In genomic region chr22:39631381-39631780, GRCh38 we compare ENCODE assay signal across 18 cellular contexts.
"Had no signal": no experiment of that assay in that cellular context is flagged by ENCODE, and none has a peak within 500 bp of the region (broad histone marks: within the 10 kb centered on the region; RNA-seq: fewer than 3 reads in every experiment).

No MANE protein-coding gene starts in this region.

- H3K36me3 ChIP-seq: heart right ventricle, pancreas, thoracic aorta, transverse colon had no signal

- H3K36me3 Mint-ChIP-seq: naive B cell had no signal

- H3K27ac Mint-ChIP-seq: naive B cell; progenitor cell of endocrine pancreas; stimulated activated naive B cell treated with anti-CD40 and anti-IgM and Interleukin-4, amounts not matched to agents 10 μg/mL and 1 μg/mL and 100 μg/mL, for 72 hours had no signal

- H3K27ac ChIP-seq: coronary artery, dorsolateral prefrontal cortex, heart right ventricle, pancreas, thoracic aorta, transverse colon had no signal

- ATAC-seq: pancreas; right cardiac atrium; stimulated activated naive B cell treated with anti-CD40 and anti-IgM and Interleukin-4, amounts not matched to agents 10 μg/mL and 1 μg/mL and 100 μg/mL, for 72 hours; stimulated activated naive CD8-positive, alpha-beta T cell treated with anti-CD3 and anti-CD28 coated beads, Interleukin-15, amount 100 ng/mL, for 72 hours had no signal

- H3K4me3 ChIP-seq: coronary artery, dorsolateral prefrontal cortex, heart right ventricle, pancreas, thoracic aorta, transverse colon had no signal

- H3K4me1 ChIP-seq: heart right ventricle, pancreas, transverse colon had no signal

- H3K9me3 Mint-ChIP-seq: stimulated activated naive B cell treated with anti-CD40 and anti-IgM and Interleukin-4, amounts not matched to agents 10 μg/mL and 1 μg/mL and 100 μg/mL, for 72 hours; stimulated activated naive CD8-positive, alpha-beta T cell treated with anti-CD3 and anti-CD28 coated beads, Interleukin-15, amount 100 ng/mL, for 72 hours had no signal

- H3K4me3 Mint-ChIP-seq: naive B cell; stimulated activated naive B cell treated with anti-CD40 and anti-IgM and Interleukin-4, amounts not matched to agents 10 μg/mL and 1 μg/mL and 100 μg/mL, for 72 hours; stimulated activated naive CD8-positive, alpha-beta T cell treated with anti-CD3 and anti-CD28 coated beads, Interleukin-15, amount 100 ng/mL, for 72 hours had no signal

- H3K9me3 ChIP-seq: pancreas, thoracic aorta, transverse colon had no signal

- DNase-seq: dorsolateral prefrontal cortex; effector CD8-positive, alpha-beta T cell; foreskin melanocyte; heart right ventricle; hypothalamus; kidney glomerular epithelial cell; mesendoderm; naive B cell; pancreas; stimulated activated CD4-positive, alpha-beta T cell treated with anti-CD3 and anti-CD28 coated beads, Interleukin-4, amount 100 ng/mL, for 1 hour; stimulated activated CD8-positive, alpha-beta memory T cell treated with anti-CD3 and anti-CD28 coated beads, Interleukin-4, amount 100 ng/mL, for 48 hours; stimulated activated naive B cell treated with anti-CD40 and anti-IgM and Interleukin-4, amounts not matched to agents 10 μg/mL and 1 μg/mL and 100 μg/mL, for 72 hours; stimulated activated naive CD8-positive, alpha-beta T cell treated with anti-CD3 and anti-CD28 coated beads, Interleukin-15, amount 100 ng/mL, for 72 hours; transverse colon had no signal

- H3K27me3 ChIP-seq: pancreas, transverse colon had no signal
